9 cellular contexts compared by ENCODE assay signal in genomic region chr2:8481463-8482009, GRCh38.
DNase-seq lines count a peak whose midpoint lies in the region; ATAC-seq and TF ChIP-seq lines count a peak whose summit lies in the region.
"Had no signal": no experiment of that assay in that cellular context is flagged by ENCODE, and none has a peak within 500 bp of the region (broad histone marks: within the 10 kb centered on the region; RNA-seq: fewer than 3 reads in every experiment).

No MANE protein-coding gene starts in this region.

- no peaks in the 10 kb centered on the region for H3K9me3 Mint-ChIP-seq in T-helper 1 cell treated with Interleukin-12 subunit alpha and Interleukin-12 subunit beta and Interleukin-4 antibody, amounts not matched to agents 30 μg/mL and 1 μg/mL, for 36 hours

- H3K27ac ChIP-seq in A673 (ENCODE audit: low read depth, low read length, poor library complexity, severe bottlenecking): no peak overlapping the region
- H3K27ac ChIP-seq in osteoblast (ENCODE audit: low read depth, low read length): no peak overlapping the region

- H3K4me3 ChIP-seq in A673 (ENCODE audit: low read depth, low read length, poor library complexity, severe bottlenecking) (no peak overlapping the region), osteoblast (ENCODE audit: insufficient read depth, low read length) (no peak overlapping the region)

- no peak overlapping the region for H3K4me2 ChIP-seq in osteoblast (ENCODE audit: insufficient read depth, low read length)

- peak overlapping the region; percentile 68 for H3K27ac Mint-ChIP-seq in T-helper 1 cell treated with Interleukin-12 subunit alpha and Interleukin-12 subunit beta and Interleukin-4 antibody, amounts not matched to agents 30 μg/mL and 1 μg/mL, for 36 hours
- H3K27ac Mint-ChIP-seq: IgD-negative memory B cell had no signal

- H3K27me3 ChIP-seq in A673 (replicated peaks; ENCODE audit: insufficient read depth, low read depth, low read length, poor library complexity) (no peaks in the 10 kb centered on the region), osteoblast (ENCODE audit: insufficient read depth, low read length) (peaks cover 5% of the 10 kb centered on the region)

- no peaks in the 10 kb centered on the region for H3K36me3 ChIP-seq in A673 (ENCODE audit: insufficient read depth, low read length, poor library complexity, severe bottlenecking)
- no peaks in the 10 kb centered on the region for H3K36me3 ChIP-seq in osteoblast (ENCODE audit: insufficient read depth, low read length)

- no peaks in the 10 kb centered on the region for H3K36me3 Mint-ChIP-seq in T-helper 1 cell treated with Interleukin-12 subunit alpha and Interleukin-12 subunit beta and Interleukin-4 antibody, amounts not matched to agents 30 μg/mL and 1 μg/mL, for 36 hours (ENCODE audit: low read depth)

- H2AFZ ChIP-seq in osteoblast (ENCODE audit: low read length): no peak overlapping the region

- H3K4me1 ChIP-seq in A673 (ENCODE audit: insufficient read depth, low read length, poor library complexity, severe bottlenecking) (peaks cover 11% of the 10 kb centered on the region), osteoblast (ENCODE audit: insufficient read depth, low read length) (peaks cover 10% of the 10 kb centered on the region)

- H3K9me3 ChIP-seq in A673 (ENCODE audit: low read depth, low read length, poor library complexity, severe bottlenecking) (no peaks in the 10 kb centered on the region), osteoblast (ENCODE audit: low read depth, low read length) (no peaks in the 10 kb centered on the region)

- DNase-seq in NCI-H2107 treated with DMSO at 0.1 percent for 48 hours (lab: John Stamatoyannopoulos, UW; ENCODE audit: unreplicated experiment) (peak; percentile 54), NCI-H2107 (lab: John Stamatoyannopoulos, UW) (no peak), sciatic nerve (ENCODE audit: low spot score) (peak; percentile 13), Right ventricle myocardium superior (no peak), A673 (ENCODE audit: low spot score) (no peak), osteoblast (ENCODE audit: insufficient read length, low spot score, missing footprints) (no peak)

- no TSS peak for BruUV-seq in A673 (replicated peaks; lab: Mats Ljungman, UMichigan)

- peaks cover 73% of the 10 kb centered on the region for H3K4me1 Mint-ChIP-seq in T-helper 1 cell treated with Interleukin-12 subunit alpha and Interleukin-12 subunit beta and Interleukin-4 antibody, amounts not matched to agents 30 μg/mL and 1 μg/mL, for 36 hours (ENCODE audit: low read depth)

- TF ChIP-seq CTCF in A673 (conservative IDR thresholded peaks at IDR 0.05; ENCODE audit: low read depth, low read length) (no peak), osteoblast (IDR thresholded peaks at IDR 0.05; ENCODE audit: extremely low read depth, low read depth, low read length) (no peak)

- POLR2A ChIA-PET in A673 (lab: Charles Lee; ENCODE audit: low non-redundant PET): interaction anchor here (0.6 kb wide), 1 partner anchor 200 kb away, joined by 3 read pairs; the partner anchor contains the start of gene ID2

- peak overlapping the region; percentile 32 for H3K4me3 Mint-ChIP-seq in T-helper 1 cell treated with Interleukin-12 subunit alpha and Interleukin-12 subunit beta and Interleukin-4 antibody, amounts not matched to agents 30 μg/mL and 1 μg/mL, for 36 hours

- intact Hi-C loops in sciatic nerve (cut with DNase I) (no loop called here), Right ventricle myocardium superior (cut with DNase I) (no loop called here), A673 (cut with micrococcal nuclease; ENCODE audit: unreplicated experiment) (no loop called here)

- H4K20me1 ChIP-seq in osteoblast (ENCODE audit: insufficient read depth, low read length): no peaks in the 10 kb centered on the region

- no peaks in the 10 kb centered on the region for H3K79me2 ChIP-seq in osteoblast (ENCODE audit: insufficient read depth, low read length)

- no peaks in the 10 kb centered on the region for H3K27me3 Mint-ChIP-seq in T-helper 1 cell treated with Interleukin-12 subunit alpha and Interleukin-12 subunit beta and Interleukin-4 antibody, amounts not matched to agents 30 μg/mL and 1 μg/mL, for 36 hours (ENCODE audit: low read depth)

- CTCF ChIA-PET in A673 (lab: Charles Lee): no interaction called here

- peak; percentile 46 for ATAC-seq in HG02938 (IDR thresholded peaks at IDR 0.05; ENCODE audit: unreplicated experiment)
- ATAC-seq in sciatic nerve: no peak
- no peak for ATAC-seq in Right ventricle myocardium superior (ENCODE audit: poor library complexity)

Comparison
In these comparisons a context has a peak if more than half of its experiments do, and no peak if none do; other contexts are left out.
1. DNase-seq: peak in NCI-H2107 treated with DMSO at 0.1 percent for 48 hours (single experiment) and sciatic nerve (single experiment); none in NCI-H2107 (single experiment), Right ventricle myocardium superior (single experiment), A673 (single experiment) and osteoblast (single experiment).